Comparison of ENCODE assay signal across 2 cellular contexts in genomic region chr1:2558030-2558400, GRCh38.
TF ChIP-seq lines count a peak whose summit lies in the region.

No MANE protein-coding gene starts in this region.

TF ChIP-seq in GM12878, 131 proteins besides CTCF, POLR2A, EP300 and RAD21:
- TF ChIP-seq ZNF274 (IDR thresholded peaks at IDR 0.05; ENCODE audit: insufficient read depth, insufficient read length): no peak
- TF ChIP-seq MLLT1 (IDR thresholded peaks at IDR 0.05): 0 out of 2 replicates have a peak, but pooled peaks have one; percentile 37
TF ChIP-seq in GM12878: peak in this region for 1.

TF ChIP-seq in GM12891, 5 proteins besides CTCF, POLR2A, EP300 and RAD21:
- TF ChIP-seq POLR2AphosphoS5 (IDR thresholded peaks at IDR 0.05; ENCODE audit: low read depth, low read length): no peak
- TF ChIP-seq PAX5 (IDR thresholded peaks at IDR 0.05; ENCODE audit: insufficient read depth, low read length, severe bottlenecking): no peak
- TF ChIP-seq POU2F2 (IDR thresholded peaks at IDR 0.05; ENCODE audit: low read depth, low read length): no peak
- TF ChIP-seq SPI1 (IDR thresholded peaks at IDR 0.05; ENCODE audit: low read depth, low read length): no peak
- TF ChIP-seq TAF1 (IDR thresholded peaks at IDR 0.05; ENCODE audit: low read depth, low read length): no peak
